Comparison of ENCODE assay signal across 20 cellular contexts in genomic region chr4:8702020-8702495, GRCh38.
A peak's percentile ranks its signal among the peaks of the same experiment; 100 is the strongest.
DNase-seq lines count a peak whose midpoint lies in the region; TF ChIP-seq lines count a peak whose summit lies in the region.
"Had no signal": no experiment of that assay in that cellular context is flagged by ENCODE, and none has a peak within 500 bp of the region (broad histone marks: within the 10 kb centered on the region; RNA-seq: fewer than 3 reads in every experiment).

No MANE protein-coding gene starts in this region.

- H3K23ac ChIP-seq in neuronal stem cell (ENCODE audit: low read depth, low read length, poor library complexity) = peak overlapping the region; percentile 38

- TF ChIP-seq CTCF in BE2C (IDR thresholded peaks at IDR 0.05; ENCODE audit: low read depth, low read length) (no peak), coronary artery (IDR thresholded peaks at IDR 0.05) (no peak), transverse colon (IDR thresholded peaks at IDR 0.05) (no peak)

- no peak overlapping the region for H4K91ac ChIP-seq in neuronal stem cell (ENCODE audit: low read depth, low read length, poor library complexity)

- no peak overlapping the region for H3K14ac ChIP-seq in neuronal stem cell (ENCODE audit: low read length)

- no peak for TF ChIP-seq EP300 in transverse colon (IDR thresholded peaks at IDR 0.05; ENCODE audit: low read depth)

- H2AK5ac ChIP-seq in neuronal stem cell (ENCODE audit: low read depth, low read length) = peak overlapping the region; percentile 64

- no peak overlapping the region for H2BK120ac ChIP-seq in neuronal stem cell (ENCODE audit: low read depth, low read length)

- no CpG with 5 or more reads among the region's 10 CpGs for WGBS in neuronal stem cell (ENCODE audit: extremely low coverage in 2 of 2, insufficient read length in 2 of 2, insufficient replicate concordance in 1 of 2), 2 donors
- WGBS in transverse colon (ENCODE audit: low coverage in 1 of 2), 2 donors = 69% methylated on average over 10 of the region's 10 CpGs; no CpG with 5 or more reads in 1 of the 2 donors

- TF ChIP-seq POLR2A in transverse colon (IDR thresholded peaks at IDR 0.05) = no peak

- no peaks in the 10 kb centered on the region for H3K79me1 ChIP-seq in neuronal stem cell (ENCODE audit: low read depth, low read length)

- no peak overlapping the region for H4K8ac ChIP-seq in neuronal stem cell (ENCODE audit: low read depth, low read length)

- no peak overlapping the region for H2BK12ac ChIP-seq in neuronal stem cell (ENCODE audit: low read length)

- peak overlapping the region; percentile 51 for H3K18ac ChIP-seq in neuronal stem cell (ENCODE audit: low read length)

- H3K4me3 ChIP-seq in BE2C (ENCODE audit: low read depth, low read length) = no peak overlapping the region
- no peak overlapping the region for H3K4me3 ChIP-seq in coronary artery
- no peak overlapping the region for H3K4me3 ChIP-seq in neuronal stem cell (ENCODE audit: low read length in 2 of 2)
- no peak overlapping the region for H3K4me3 ChIP-seq in transverse colon
- H3K4me3 ChIP-seq: BLaER1, Peyer's patch had no signal

- intact Hi-C loops in transverse colon (cut with DNase I; ENCODE audit: low total_unique reads) = no loop called here

- DNase-seq in BE2C (peak; percentile 4), coronary artery (ENCODE audit: low spot score) (peak; percentile 43), neuronal stem cell (ENCODE audit: low spot score) (no peak), transverse colon (peak; percentile 1), NCI-H69 (lab: John Stamatoyannopoulos, UW) (no peak), pons (ENCODE audit: low spot score) (no peak)
- DNase-seq in activated CD4-positive, alpha-beta T cell treated with anti-CD3 and anti-CD28 coated beads for 4 hours = no peak
- DNase-seq: CD4-positive, alpha-beta T cell; COR-L47; DMS 273 treated with DMSO at 0.1 percent for 48 hours; DMS79 treated with DMSO at 0.1 percent for 48 hours; KBM-7; NCI-H1092; NCI-H1436; NCI-H187 treated with DMSO at 0.1 percent for 48 hours; NCI-H748 treated with DMSO at 0.1 percent for 48 hours; NK-92 treated with Interleukin-12 subunit alpha and Interleukin-12 subunit beta, amount 100 ng/mL, for 24 hours had no signal

- no peak overlapping the region for H3K4ac ChIP-seq in neuronal stem cell (ENCODE audit: low read length)

- H3K36me3 ChIP-seq in BE2C (no peaks in the 10 kb centered on the region), neuronal stem cell (replicated peaks in 1 of 2; ENCODE audit: control insufficient read depth in 2 of 2, insufficient read depth in 2 of 2, low read length in 2 of 2) (no peaks in the 10 kb centered on the region), transverse colon (no peaks in the 10 kb centered on the region)
- H3K36me3 ChIP-seq: BLaER1, Peyer's patch had no signal

- H2BK5ac ChIP-seq in neuronal stem cell (ENCODE audit: low read length) = peak overlapping the region; percentile 27

- no peak overlapping the region for H3K4me2 ChIP-seq in neuronal stem cell (ENCODE audit: insufficient read depth, low read length, poor library complexity, severe bottlenecking)
- H3K4me2 ChIP-seq: BLaER1 had no signal

- H3K9ac ChIP-seq in neuronal stem cell (ENCODE audit: low read depth, low read length, poor library complexity) = no peak overlapping the region
- H3K9ac ChIP-seq: BLaER1 had no signal

- in situ Hi-C loops in transverse colon (cut with MboI; ENCODE audit: low pct_ligation_motif_present in 1 of 4, low pct_unique_long_range_greater_than_20kb in 1 of 4, low sequenced_read_pairs in 3 of 4) = no loop called here

- H3K9me3 ChIP-seq in BE2C = no peaks in the 10 kb centered on the region
- H3K9me3 ChIP-seq in neuronal stem cell (replicated peaks in 1 of 2; ENCODE audit: control insufficient read depth in 2 of 2, insufficient read depth in 1 of 2, low read depth in 1 of 2, low read length in 2 of 2) = peaks cover 0 to 3% of the 10 kb centered on the region in 2 donors
- no peaks in the 10 kb centered on the region for H3K9me3 ChIP-seq in transverse colon
- H3K9me3 ChIP-seq: BLaER1, Peyer's patch had no signal

- H3K27ac ChIP-seq in coronary artery (no peak overlapping the region), neuronal stem cell (replicated peaks; ENCODE audit: low read length) (no peak overlapping the region), transverse colon (no peak overlapping the region)
- H3K27ac ChIP-seq: BLaER1, HL-60, Peyer's patch had no signal

- H2AFZ ChIP-seq in neuronal stem cell (ENCODE audit: low read length) = no peak overlapping the region

- H3K4me1 ChIP-seq in BE2C (peaks cover 28% of the 10 kb centered on the region), neuronal stem cell (ENCODE audit: control insufficient read depth in 2 of 2, insufficient read depth in 1 of 2, low read depth in 1 of 2, low read length in 2 of 2) (peaks cover 0 to 22% of the 10 kb centered on the region in 2 donors), transverse colon (no peaks in the 10 kb centered on the region)
- H3K4me1 ChIP-seq: Peyer's patch had no signal

- peak overlapping the region; percentile 12 for H2BK15ac ChIP-seq in neuronal stem cell (ENCODE audit: low read length)

- H3K27me3 ChIP-seq in BE2C (no peaks in the 10 kb centered on the region), neuronal stem cell (ENCODE audit: control insufficient read depth in 3 of 3, insufficient read depth in 3 of 3, low read depth in 1 of 3, low read length in 3 of 3) (peaks cover 0 to 75% (median 0%) of the 10 kb centered on the region in 3 experiments), transverse colon (no peaks in the 10 kb centered on the region)
- H3K27me3 ChIP-seq: BLaER1, Peyer's patch had no signal

Comparison
In these comparisons a context has a peak if more than half of its experiments do, and no peak if none do; other contexts are left out.
1. DNase-seq: peak in BE2C (single experiment), coronary artery (single experiment) and transverse colon (single experiment); none in neuronal stem cell (single experiment), NCI-H69 (single experiment), pons (single experiment) and activated CD4-positive, alpha-beta T cell treated with anti-CD3 and anti-CD28 coated beads for 4 hours (0 of 2).